9 cellular contexts compared by ENCODE assay signal in the genomic region with DNA sequence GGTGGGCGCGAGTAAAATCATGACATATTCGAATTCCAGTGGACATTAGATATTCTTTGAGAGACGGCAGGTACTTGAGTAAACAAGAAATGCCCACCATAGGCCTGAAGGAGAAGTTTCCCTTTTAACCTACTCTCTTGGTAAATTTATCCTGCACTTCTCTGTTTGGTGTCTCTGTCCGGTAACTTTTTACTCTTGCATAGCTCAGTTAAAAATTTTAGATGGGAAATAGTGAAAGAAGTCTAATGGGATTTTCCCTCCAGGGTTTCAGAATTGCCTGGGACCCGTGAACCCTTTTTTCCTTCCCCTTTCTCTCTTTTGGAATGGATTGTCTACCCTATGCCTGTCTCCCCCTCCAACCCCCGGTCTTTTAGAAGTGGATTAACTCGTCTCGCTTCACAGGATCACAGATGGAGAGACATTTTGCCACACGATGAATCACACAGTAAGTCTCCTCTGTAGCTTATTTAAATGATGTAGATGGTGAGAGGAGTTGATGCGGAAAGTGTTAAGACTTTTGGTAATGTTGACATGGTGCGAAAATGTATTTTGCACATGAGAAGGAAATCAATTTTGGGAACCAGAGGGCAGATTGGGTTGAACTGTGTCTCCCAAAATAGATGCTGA. TPM values are rescaled to one million over a fixed set of nuclear protein-coding genes. Genes with fewer than 3 reads are reported as not detected.
A peak's percentile ranks its signal among the peaks of the same experiment; 100 is the strongest.
DNase-seq lines count a peak whose midpoint lies in the region; ATAC-seq and TF ChIP-seq lines count a peak whose summit lies in the region.
"Had no signal": no experiment of that assay in that cellular context is flagged by ENCODE, and none has a peak within 500 bp of the region (broad histone marks: within the 10 kb centered on the region; RNA-seq: fewer than 3 reads in every experiment).

No MANE protein-coding gene starts in this region.

- H3K4me3 Mint-ChIP-seq in WTC11 = peak overlapping the region; percentile 77
- H3K4me3 Mint-ChIP-seq in stimulated activated naive B cell treated with anti-CD40 and anti-IgM and Interleukin-4, amounts not matched to agents 10 μg/mL and 1 μg/mL and 100 μg/mL, for 72 hours = peak overlapping the region; percentile 98 to 99

- peak; percentile 18 for ATAC-seq in GM18907 (IDR thresholded peaks at IDR 0.05; ENCODE audit: unreplicated experiment)
- ATAC-seq in HG03439 (IDR thresholded peaks at IDR 0.05; ENCODE audit: unreplicated experiment) = peak; percentile 14
- ATAC-seq in WTC11 = no peak
- peak; percentile 13 to 41 for ATAC-seq in stimulated activated naive B cell treated with anti-CD40 and anti-IgM and Interleukin-4, amounts not matched to agents 10 μg/mL and 1 μg/mL and 100 μg/mL, for 72 hours (replicated peaks)

- H3K4me1 Mint-ChIP-seq in WTC11 = peaks cover 19% of the 10 kb centered on the region
- peaks cover 10 to 20% of the 10 kb centered on the region in 2 donors for H3K4me1 Mint-ChIP-seq in stimulated activated naive B cell treated with anti-CD40 and anti-IgM and Interleukin-4, amounts not matched to agents 10 μg/mL and 1 μg/mL and 100 μg/mL, for 72 hours

- H3K4me1 ChIP-seq in BE2C = no peaks in the 10 kb centered on the region
- H3K4me1 ChIP-seq in iPS-20b (ENCODE audit: insufficient read depth, low read length) = peaks cover 9% of the 10 kb centered on the region

- peaks cover 4% of the 10 kb centered on the region for H3K36me3 ChIP-seq in BE2C
- H3K36me3 ChIP-seq in iPS-20b (ENCODE audit: insufficient read depth, low read depth, low read length) = peaks cover 7% of the 10 kb centered on the region

- DNase-seq in BE2C = no peak
- no peak for DNase-seq in WTC11 (ENCODE audit: low spot score)
- DNase-seq in stimulated activated naive B cell treated with anti-CD40 and anti-IgM and Interleukin-4, amounts not matched to agents 10 μg/mL and 1 μg/mL and 100 μg/mL, for 72 hours = no peak
- no peak for DNase-seq in stimulated activated CD4-positive, alpha-beta T cell treated with anti-CD3 and anti-CD28 coated beads, Interleukin-4, amount 100 ng/mL, for 4 hours
- no peak for DNase-seq in mucosa of gallbladder (ENCODE audit: low spot score)

- no peaks in the 10 kb centered on the region; the same call in 1 of the 2 replicates for H3K27me3 Mint-ChIP-seq in WTC11 (ENCODE audit: low read depth)
- H3K27me3 Mint-ChIP-seq in stimulated activated naive B cell treated with anti-CD40 and anti-IgM and Interleukin-4, amounts not matched to agents 10 μg/mL and 1 μg/mL and 100 μg/mL, for 72 hours = no peaks in the 10 kb centered on the region

- H3K27ac Mint-ChIP-seq in WTC11 = 0 out of 2 replicates have a peak overlapping the region, but pooled peaks have one; percentile 57
- H3K27ac Mint-ChIP-seq in stimulated activated naive B cell treated with anti-CD40 and anti-IgM and Interleukin-4, amounts not matched to agents 10 μg/mL and 1 μg/mL and 100 μg/mL, for 72 hours = peak overlapping the region; percentile 98

- H3K9me3 Mint-ChIP-seq in WTC11 = no peaks in the 10 kb centered on the region
- H3K9me3 Mint-ChIP-seq in stimulated activated naive B cell treated with anti-CD40 and anti-IgM and Interleukin-4, amounts not matched to agents 10 μg/mL and 1 μg/mL and 100 μg/mL, for 72 hours = no peaks in the 10 kb centered on the region

- peaks cover 5% of the 10 kb centered on the region; the same call in 1 of the 2 replicates for H3K36me3 Mint-ChIP-seq in WTC11
- H3K36me3 Mint-ChIP-seq in stimulated activated naive B cell treated with anti-CD40 and anti-IgM and Interleukin-4, amounts not matched to agents 10 μg/mL and 1 μg/mL and 100 μg/mL, for 72 hours = peaks cover 4 to 5% of the 10 kb centered on the region in 2 donors

- CTCF ChIA-PET in WTC11 (lab: Charles Lee) = interaction anchor here (0.5 to 3.2 kb wide), 23 partner anchors 9 to 544 kb away, joined by 3 to 21 read pairs (median 4); no protein-coding TSS in a partner anchor

- TF ChIP-seq CTCF in BE2C (IDR thresholded peaks at IDR 0.05; ENCODE audit: low read depth, low read length) = no peak; the same call in 1 of the 2 replicates
- no peak for TF ChIP-seq CTCF in WTC11 (IDR thresholded peaks at IDR 0.05)

- no peak overlapping the region for H3K9ac ChIP-seq in iPS-20b (ENCODE audit: low read depth, low read length)

- no peaks in the 10 kb centered on the region for H3K27me3 ChIP-seq in BE2C
- H3K27me3 ChIP-seq in iPS-20b (ENCODE audit: insufficient read depth, low read length) = no peaks in the 10 kb centered on the region

- no peak overlapping the region for H3K27ac ChIP-seq in iPS-20b (ENCODE audit: low read length)

- H3K4me3 ChIP-seq in BE2C (ENCODE audit: low read depth, low read length) (peak overlapping the region; percentile 80), iPS-20b (ENCODE audit: low read length) (peak overlapping the region; percentile 98)

- H3K9me3 ChIP-seq in BE2C = no peaks in the 10 kb centered on the region
- H3K9me3 ChIP-seq in iPS-20b (ENCODE audit: insufficient read depth, low read depth, low read length) = no peaks in the 10 kb centered on the region

- POLR2A ChIA-PET in WTC11 (lab: Charles Lee) = no interaction called here

TF ChIP-seq in WTC11, 78 proteins besides CTCF, POLR2A, EP300 and RAD21 (continues in another document):
- TF ChIP-seq ZNF671 (CRISPR knock-in tag; IDR thresholded peaks at IDR 0.05) (no peak), ZBTB21 (CRISPR knock-in tag; IDR thresholded peaks at IDR 0.05; ENCODE audit: borderline replicate concordance) (no peak), ELF4 (CRISPR knock-in tag; IDR thresholded peaks at IDR 0.05; ENCODE audit: low read depth) (no peak), CREM (CRISPR knock-in tag; IDR thresholded peaks at IDR 0.05) (no peak), PRRX2 (CRISPR knock-in tag; IDR thresholded peaks at IDR 0.05) (no peak), HMGA2 (CRISPR knock-in tag; IDR thresholded peaks at IDR 0.05) (no peak), FOXK1 (CRISPR knock-in tag; IDR thresholded peaks at IDR 0.05) (no peak), ATF3 (CRISPR knock-in tag; conservative IDR thresholded peaks at IDR 0.05) (no peak), KAT7 (CRISPR knock-in tag; IDR thresholded peaks at IDR 0.05; ENCODE audit: borderline replicate concordance) (no peak), IRF2 (CRISPR knock-in tag; IDR thresholded peaks at IDR 0.05; ENCODE audit: borderline replicate concordance, low read depth) (no peak), USF2 (CRISPR knock-in tag; IDR thresholded peaks at IDR 0.05) (no peak)
- TF ChIP-seq, protein P1, sequence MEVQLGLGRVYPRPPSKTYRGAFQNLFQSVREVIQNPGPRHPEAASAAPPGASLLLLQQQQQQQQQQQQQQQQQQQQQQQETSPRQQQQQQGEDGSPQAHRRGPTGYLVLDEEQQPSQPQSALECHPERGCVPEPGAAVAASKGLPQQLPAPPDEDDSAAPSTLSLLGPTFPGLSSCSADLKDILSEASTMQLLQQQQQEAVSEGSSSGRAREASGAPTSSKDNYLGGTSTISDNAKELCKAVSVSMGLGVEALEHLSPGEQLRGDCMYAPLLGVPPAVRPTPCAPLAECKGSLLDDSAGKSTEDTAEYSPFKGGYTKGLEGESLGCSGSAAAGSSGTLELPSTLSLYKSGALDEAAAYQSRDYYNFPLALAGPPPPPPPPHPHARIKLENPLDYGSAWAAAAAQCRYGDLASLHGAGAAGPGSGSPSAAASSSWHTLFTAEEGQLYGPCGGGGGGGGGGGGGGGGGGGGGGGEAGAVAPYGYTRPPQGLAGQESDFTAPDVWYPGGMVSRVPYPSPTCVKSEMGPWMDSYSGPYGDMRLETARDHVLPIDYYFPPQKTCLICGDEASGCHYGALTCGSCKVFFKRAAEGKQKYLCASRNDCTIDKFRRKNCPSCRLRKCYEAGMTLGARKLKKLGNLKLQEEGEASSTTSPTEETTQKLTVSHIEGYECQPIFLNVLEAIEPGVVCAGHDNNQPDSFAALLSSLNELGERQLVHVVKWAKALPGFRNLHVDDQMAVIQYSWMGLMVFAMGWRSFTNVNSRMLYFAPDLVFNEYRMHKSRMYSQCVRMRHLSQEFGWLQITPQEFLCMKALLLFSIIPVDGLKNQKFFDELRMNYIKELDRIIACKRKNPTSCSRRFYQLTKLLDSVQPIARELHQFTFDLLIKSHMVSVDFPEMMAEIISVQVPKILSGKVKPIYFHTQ (CRISPR knock-in tag; IDR thresholded peaks at IDR 0.05) = no peak
- TF ChIP-seq, protein P2, sequence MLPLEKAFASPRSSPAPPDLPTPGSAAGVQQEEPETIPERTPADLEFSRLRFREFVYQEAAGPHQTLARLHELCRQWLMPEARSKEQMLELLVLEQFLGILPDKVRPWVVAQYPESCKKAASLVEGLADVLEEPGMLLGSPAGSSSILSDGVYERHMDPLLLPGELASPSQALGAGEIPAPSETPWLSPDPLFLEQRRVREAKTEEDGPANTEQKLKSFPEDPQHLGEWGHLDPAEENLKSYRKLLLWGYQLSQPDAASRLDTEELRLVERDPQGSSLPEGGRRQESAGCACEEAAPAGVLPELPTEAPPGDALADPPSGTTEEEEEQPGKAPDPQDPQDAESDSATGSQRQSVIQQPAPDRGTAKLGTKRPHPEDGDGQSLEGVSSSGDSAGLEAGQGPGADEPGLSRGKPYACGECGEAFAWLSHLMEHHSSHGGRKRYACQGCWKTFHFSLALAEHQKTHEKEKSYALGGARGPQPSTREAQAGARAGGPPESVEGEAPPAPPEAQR (CRISPR knock-in tag; IDR thresholded peaks at IDR 0.05) = no peak
- TF ChIP-seq, protein P3, sequence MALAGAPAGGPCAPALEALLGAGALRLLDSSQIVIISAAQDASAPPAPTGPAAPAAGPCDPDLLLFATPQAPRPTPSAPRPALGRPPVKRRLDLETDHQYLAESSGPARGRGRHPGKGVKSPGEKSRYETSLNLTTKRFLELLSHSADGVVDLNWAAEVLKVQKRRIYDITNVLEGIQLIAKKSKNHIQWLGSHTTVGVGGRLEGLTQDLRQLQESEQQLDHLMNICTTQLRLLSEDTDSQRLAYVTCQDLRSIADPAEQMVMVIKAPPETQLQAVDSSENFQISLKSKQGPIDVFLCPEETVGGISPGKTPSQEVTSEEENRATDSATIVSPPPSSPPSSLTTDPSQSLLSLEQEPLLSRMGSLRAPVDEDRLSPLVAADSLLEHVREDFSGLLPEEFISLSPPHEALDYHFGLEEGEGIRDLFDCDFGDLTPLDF (CRISPR knock-in tag; IDR thresholded peaks at IDR 0.05) = no peak

RNA-seq across cellular contexts. Expression of gene MIPEP, which starts 0.5 kb away (rescaled TPM):
- 7.3 TPM for polyA plus RNA-seq in BE2C (2012; ENCODE audit: insufficient read depth, insufficient read length, low read depth)
- total RNA-seq in WTC11 (2021) = 24.8 to 30.5 TPM (median 28.1 TPM) in 3 replicates
- 25.1 TPM for total RNA-seq in mucosa of gallbladder

RNA-seq across cellular contexts. Expression of gene C1QTNF9B, which starts 7.6 kb away (rescaled TPM):
- not detected for polyA plus RNA-seq in BE2C (2012; ENCODE audit: insufficient read depth, insufficient read length, low read depth)
- 0.20 to 0.30 TPM in 2 of 3 replicates, not detected in the other for total RNA-seq in WTC11 (2021)
- total RNA-seq in mucosa of gallbladder = not detected
- total RNA-seq: NCI-H460 had no signal
